In genomic region chr5:152606739-152607138, GRCh38 we compare ENCODE assay signal across 19 cellular contexts.
DNase-seq lines count a peak whose midpoint lies in the region; ATAC-seq and TF ChIP-seq lines count a peak whose summit lies in the region.
"Had no signal": no experiment of that assay in that cellular context is flagged by ENCODE, and none has a peak within 500 bp of the region (broad histone marks: within the 10 kb centered on the region; RNA-seq: fewer than 3 reads in every experiment).

No MANE protein-coding gene starts in this region.

- H3K18ac ChIP-seq in neuronal stem cell (ENCODE audit: low read length) = no peak overlapping the region

- intact Hi-C loops in left ventricle myocardium superior (cut with micrococcal nuclease) = no loop called here
- intact Hi-C loops in cardiac septum (cut with DNase I) = no loop called here
- intact Hi-C loops in PC-3 (cut with micrococcal nuclease) = no loop called here

- no peaks in the 10 kb centered on the region for H3F3A ChIP-seq in PC-3 (ENCODE audit: low read length, unreplicated experiment)

- no peaks in the 10 kb centered on the region for H3K36me3 Mint-ChIP-seq in glutamatergic neuron (ENCODE audit: unreplicated experiment)
- H3K36me3 Mint-ChIP-seq: CD14-positive monocyte; CD4-positive, alpha-beta memory T cell had no signal

- H3K4me1 Mint-ChIP-seq in glutamatergic neuron (ENCODE audit: low read depth, unreplicated experiment) = peaks cover 13% of the 10 kb centered on the region
- H3K4me1 Mint-ChIP-seq: CD14-positive monocyte; CD4-positive, alpha-beta memory T cell had no signal

- no peak overlapping the region for H4K91ac ChIP-seq in neuronal stem cell (ENCODE audit: low read depth, low read length, poor library complexity)

- H3K9me3 ChIP-seq in neuronal stem cell (replicated peaks in 1 of 2; ENCODE audit: control insufficient read depth in 2 of 2, insufficient read depth in 1 of 2, low read depth in 1 of 2, low read length in 2 of 2) = no peaks in the 10 kb centered on the region
- no peaks in the 10 kb centered on the region for H3K9me3 ChIP-seq in PC-3 (ENCODE audit: low read length)
- H3K9me3 ChIP-seq: A549, BLaER1, HAP-1 had no signal

- POLR2A ChIA-PET in PC-3 (lab: Charles Lee; ENCODE audit: unreplicated experiment) = no interaction called here

- no peak overlapping the region for H2BK120ac ChIP-seq in neuronal stem cell (ENCODE audit: low read depth, low read length)

- H3K23ac ChIP-seq in neuronal stem cell (ENCODE audit: low read depth, low read length, poor library complexity) = no peak overlapping the region

- H2BK12ac ChIP-seq in neuronal stem cell (ENCODE audit: low read length) = no peak overlapping the region

- H2AFZ ChIP-seq in neuronal stem cell (ENCODE audit: low read length) (peak overlapping the region; percentile 21), PC-3 (ENCODE audit: low read length) (no peak overlapping the region)

- H2BK15ac ChIP-seq in neuronal stem cell (ENCODE audit: low read length) = no peak overlapping the region

- no peak overlapping the region for H3K4ac ChIP-seq in neuronal stem cell (ENCODE audit: low read length)

- ATAC-seq in left ventricle myocardium superior (peak; percentile 68), PC-3 (no peak)
- ATAC-seq: A549, HepG2 had no signal

- H3K9me3 Mint-ChIP-seq in glutamatergic neuron (ENCODE audit: unreplicated experiment) = no peaks in the 10 kb centered on the region

- no peaks in the 10 kb centered on the region for H3K27me3 Mint-ChIP-seq in glutamatergic neuron (ENCODE audit: unreplicated experiment)

- H2BK5ac ChIP-seq in neuronal stem cell (ENCODE audit: low read length) = no peak overlapping the region

- H3K79me1 ChIP-seq in neuronal stem cell (ENCODE audit: low read depth, low read length) = no peaks in the 10 kb centered on the region

- H3K9ac ChIP-seq in neuronal stem cell (ENCODE audit: low read depth, low read length, poor library complexity) (no peak overlapping the region), PC-3 (ENCODE audit: low read length) (no peak overlapping the region)
- H3K9ac ChIP-seq: BLaER1 had no signal

- H3K27ac ChIP-seq in neuronal stem cell (replicated peaks; ENCODE audit: low read length) (peak overlapping the region; percentile 78), PC-3 (ENCODE audit: low read length) (no peak overlapping the region)
- H3K27ac ChIP-seq: 22Rv1, A549, BLaER1 had no signal

- peak overlapping the region; percentile 56 for H3K27ac Mint-ChIP-seq in glutamatergic neuron (ENCODE audit: unreplicated experiment)
- H3K27ac Mint-ChIP-seq: CD14-positive monocyte; CD4-positive, alpha-beta memory T cell had no signal

- H3K4me3 ChIP-seq in neuronal stem cell (ENCODE audit: low read length in 2 of 2) = no peak overlapping the region
- H3K4me3 ChIP-seq in PC-3 (ENCODE audit: low read length) = no peak overlapping the region
- H3K4me3 ChIP-seq: A549, BLaER1, HAP-1 had no signal

- no peak overlapping the region for H3K14ac ChIP-seq in neuronal stem cell (ENCODE audit: low read length)

- H3K36me3 ChIP-seq in neuronal stem cell (replicated peaks in 1 of 2; ENCODE audit: control insufficient read depth in 2 of 2, insufficient read depth in 2 of 2, low read length in 2 of 2) (no peaks in the 10 kb centered on the region), PC-3 (ENCODE audit: low read depth, low read length) (no peaks in the 10 kb centered on the region)
- H3K36me3 ChIP-seq: BLaER1, HAP-1 had no signal

- H3K27me3 ChIP-seq in neuronal stem cell (ENCODE audit: control insufficient read depth in 3 of 3, insufficient read depth in 3 of 3, low read depth in 1 of 3, low read length in 3 of 3) = no peaks in the 10 kb centered on the region
- H3K27me3 ChIP-seq in PC-3 (ENCODE audit: low read length) = no peaks in the 10 kb centered on the region
- H3K27me3 ChIP-seq: BLaER1 had no signal

- no peaks in the 10 kb centered on the region for H4K20me1 ChIP-seq in PC-3 (ENCODE audit: low read length)
- H4K20me1 ChIP-seq: BLaER1 had no signal

- H3K4me2 ChIP-seq in neuronal stem cell (ENCODE audit: insufficient read depth, low read length, poor library complexity, severe bottlenecking) (no peak overlapping the region), PC-3 (ENCODE audit: low read length) (no peak overlapping the region)
- H3K4me2 ChIP-seq: A549, BLaER1 had no signal

- H4K8ac ChIP-seq in neuronal stem cell (ENCODE audit: low read depth, low read length) = no peak overlapping the region

- H3K4me1 ChIP-seq in neuronal stem cell (ENCODE audit: control insufficient read depth in 2 of 2, insufficient read depth in 1 of 2, low read depth in 1 of 2, low read length in 2 of 2) (peaks cover 6 to 15% of the 10 kb centered on the region in 2 donors), PC-3 (ENCODE audit: insufficient read depth, low read length) (no peaks in the 10 kb centered on the region)
- H3K4me1 ChIP-seq: A549, HAP-1 had no signal

- H3K4me3 Mint-ChIP-seq in glutamatergic neuron (ENCODE audit: unreplicated experiment) = no peak overlapping the region
- H3K4me3 Mint-ChIP-seq: CD14-positive monocyte; CD4-positive, alpha-beta memory T cell had no signal

- H3K9me2 ChIP-seq in PC-3 (replicated peaks; ENCODE audit: low read length) = no peaks in the 10 kb centered on the region

- BruUV-seq in PC-3 (replicated peaks; lab: Mats Ljungman, UMichigan) = no TSS peak

- peak; percentile 23 for DNase-seq in NCI-H2171 treated with DMSO at 0.1 percent for 48 hours (lab: John Stamatoyannopoulos, UW)
- no peak for DNase-seq in NCI-H2171 (lab: John Stamatoyannopoulos, UW)
- no peak for DNase-seq in left ventricle myocardium superior
- DNase-seq in cardiac septum (ENCODE audit: low spot score) = no peak
- no peak for DNase-seq in glutamatergic neuron
- no peak for DNase-seq in neuronal stem cell (ENCODE audit: low spot score)
- no peak for DNase-seq in NCI-H82 treated with DMSO at 0.1 percent for 48 hours (lab: John Stamatoyannopoulos, UW; ENCODE audit: unreplicated experiment)
- DNase-seq in PC-3 = no peak
- DNase-seq: AML-193; CD4-positive, alpha-beta memory T cell; DMS153; DMS79; GDM1 had no signal

- H3K79me2 ChIP-seq in PC-3 (ENCODE audit: low read length) = no peaks in the 10 kb centered on the region

- CTCF ChIA-PET in PC-3 (lab: Charles Lee) = no interaction called here

- H2AK5ac ChIP-seq in neuronal stem cell (ENCODE audit: low read depth, low read length) = no peak overlapping the region

- TF ChIP-seq CTCF in glutamatergic neuron (IDR thresholded peaks at IDR 0.05; ENCODE audit: partially characterized antibody, unreplicated experiment) = no peak
- no peak for TF ChIP-seq CTCF in PC-3 (conservative IDR thresholded peaks at IDR 0.05; ENCODE audit: low read depth, low read length)
